1 cellular context compared by ENCODE assay signal in the genomic region with DNA sequence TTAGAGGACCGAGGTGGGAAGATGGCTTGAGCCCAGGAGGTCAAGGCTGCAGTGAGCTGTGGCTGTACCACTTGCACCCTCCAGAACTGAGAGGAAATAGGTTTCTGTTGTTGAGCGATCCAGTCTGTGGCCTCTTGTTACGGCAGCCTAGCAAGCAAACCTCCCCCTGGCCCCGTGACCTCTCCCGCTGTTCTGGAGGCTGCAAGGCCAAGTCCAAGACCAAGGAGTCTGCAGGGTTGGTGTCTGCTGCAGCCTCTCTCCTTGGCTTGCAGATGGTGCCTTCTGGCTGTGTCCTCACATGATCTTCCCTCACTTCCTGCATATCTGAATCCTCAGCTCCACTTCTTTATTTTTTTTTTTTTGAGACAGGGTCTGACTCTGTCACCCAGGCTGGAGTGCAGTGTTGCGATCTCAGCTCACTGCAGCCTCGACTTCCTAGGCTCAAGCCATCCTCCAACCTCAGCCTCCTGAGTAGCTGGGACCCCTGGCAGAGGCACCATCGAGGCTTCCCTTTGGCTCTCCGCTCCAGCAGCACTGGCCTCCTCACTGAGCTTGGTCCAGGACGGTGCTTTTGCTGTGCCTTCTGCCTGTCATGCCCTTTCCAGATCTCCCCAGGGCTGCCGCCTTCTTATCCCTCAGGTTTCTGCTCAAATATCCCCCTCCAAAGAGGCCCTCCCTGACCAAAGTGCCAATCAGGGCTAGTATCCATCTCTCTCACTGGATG.
TF ChIP-seq lines count a peak whose summit lies in the region.

No MANE protein-coding gene starts in this region.

TF ChIP-seq in SK-N-SH treated with all-trans-retinoic acid at 6 μM for 48 hours, 23 proteins besides CTCF, POLR2A, EP300 and RAD21 (continued from another document):
- TF ChIP-seq, protein P1, sequence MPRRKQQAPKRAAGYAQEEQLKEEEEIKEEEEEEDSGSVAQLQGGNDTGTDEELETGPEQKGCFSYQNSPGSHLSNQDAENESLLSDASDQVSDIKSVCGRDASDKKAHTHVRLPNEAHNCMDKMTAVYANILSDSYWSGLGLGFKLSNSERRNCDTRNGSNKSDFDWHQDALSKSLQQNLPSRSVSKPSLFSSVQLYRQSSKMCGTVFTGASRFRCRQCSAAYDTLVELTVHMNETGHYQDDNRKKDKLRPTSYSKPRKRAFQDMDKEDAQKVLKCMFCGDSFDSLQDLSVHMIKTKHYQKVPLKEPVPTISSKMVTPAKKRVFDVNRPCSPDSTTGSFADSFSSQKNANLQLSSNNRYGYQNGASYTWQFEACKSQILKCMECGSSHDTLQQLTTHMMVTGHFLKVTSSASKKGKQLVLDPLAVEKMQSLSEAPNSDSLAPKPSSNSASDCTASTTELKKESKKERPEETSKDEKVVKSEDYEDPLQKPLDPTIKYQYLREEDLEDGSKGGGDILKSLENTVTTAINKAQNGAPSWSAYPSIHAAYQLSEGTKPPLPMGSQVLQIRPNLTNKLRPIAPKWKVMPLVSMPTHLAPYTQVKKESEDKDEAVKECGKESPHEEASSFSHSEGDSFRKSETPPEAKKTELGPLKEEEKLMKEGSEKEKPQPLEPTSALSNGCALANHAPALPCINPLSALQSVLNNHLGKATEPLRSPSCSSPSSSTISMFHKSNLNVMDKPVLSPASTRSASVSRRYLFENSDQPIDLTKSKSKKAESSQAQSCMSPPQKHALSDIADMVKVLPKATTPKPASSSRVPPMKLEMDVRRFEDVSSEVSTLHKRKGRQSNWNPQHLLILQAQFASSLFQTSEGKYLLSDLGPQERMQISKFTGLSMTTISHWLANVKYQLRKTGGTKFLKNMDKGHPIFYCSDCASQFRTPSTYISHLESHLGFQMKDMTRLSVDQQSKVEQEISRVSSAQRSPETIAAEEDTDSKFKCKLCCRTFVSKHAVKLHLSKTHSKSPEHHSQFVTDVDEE (CRISPR knock-in tag; IDR thresholded peaks at IDR 0.05), result no peak
- TF ChIP-seq TCF4 (CRISPR knock-in tag; IDR thresholded peaks at IDR 0.05; ENCODE audit: borderline replicate concordance) (no peak), BACH2 (CRISPR knock-in tag; IDR thresholded peaks at IDR 0.05; ENCODE audit: borderline replicate concordance) (no peak), ISL1 (CRISPR knock-in tag; IDR thresholded peaks at IDR 0.05) (no peak), ZNF8 (CRISPR knock-in tag; IDR thresholded peaks at IDR 0.05) (no peak), RARB (CRISPR knock-in tag; IDR thresholded peaks at IDR 0.05) (no peak), ZC3H10 (CRISPR knock-in tag; IDR thresholded peaks at IDR 0.05) (no peak), ZFP30 (CRISPR knock-in tag; IDR thresholded peaks at IDR 0.05) (no peak), ZFP3 (CRISPR knock-in tag; IDR thresholded peaks at IDR 0.05) (no peak), PPARA (CRISPR knock-in tag; IDR thresholded peaks at IDR 0.05; ENCODE audit: borderline replicate concordance) (no peak)
